8 cellular contexts compared by ENCODE assay signal in genomic region chr7:105531797-105532671, GRCh38. TPM values are rescaled to one million over a fixed set of nuclear protein-coding genes. Genes with fewer than 3 reads are reported as not detected.
DNase-seq lines count a peak whose midpoint lies in the region; ATAC-seq and TF ChIP-seq lines count a peak whose summit lies in the region.

TSS of gene RINT1 (plus strand) at chr7:105532201. CDS start at chr7:105532316, 115 bp downstream.

- H3K9me3 ChIP-seq in ovary: no peaks in the 10 kb centered on the region
- no peaks in the 10 kb centered on the region for H3K9me3 ChIP-seq in thyroid gland

- intact Hi-C loops in ovary (cut with DNase I) (no loop called here), thyroid gland (cut with DNase I) (no loop called here)

- H3K9me3 Mint-ChIP-seq in activated naive CD4-positive, alpha-beta T cell treated with anti-CD3 and anti-CD28 coated beads, Interleukin-2, amount 50 U/mL, for 72 hours: no peaks in the 10 kb centered on the region

- peaks cover 6 to 16% of the 10 kb centered on the region in 2 donors for H3K36me3 Mint-ChIP-seq in activated naive CD4-positive, alpha-beta T cell treated with anti-CD3 and anti-CD28 coated beads, Interleukin-2, amount 50 U/mL, for 72 hours

- 0 to 1% (median 1%) methylated on average over 34 to 42 of the region's 42 CpGs for WGBS in ovary, 3 donors
- whole genome bisulfite sequencing in thyroid gland, 2 donors: 4% methylated on average over 21 to 32 of the region's 42 CpGs

- H3K4me3 ChIP-seq in ovary (peak within 1 kb of the TSS; percentile 63), thyroid gland (replicated peaks in 1 of 3) (peak within 1 kb of the TSS; percentile 75 to 91 (median 76))

- TF ChIP-seq POLR2A in GM10847 (IDR thresholded peaks at IDR 0.05; ENCODE audit: extremely low read depth, insufficient read length) (peak; percentile 98), ovary (IDR thresholded peaks at IDR 0.05) (peak; percentile 33), thyroid gland (IDR thresholded peaks at IDR 0.05) (peak in 1 of 2 donors; percentile 81)

- H3K4me1 ChIP-seq in ovary (ENCODE audit: insufficient read depth) (peaks cover 2% of the 10 kb centered on the region), thyroid gland (peaks cover 6 to 17% of the 10 kb centered on the region in 2 donors)

- TF ChIP-seq EP300 in ovary (IDR thresholded peaks at IDR 0.05): no peak

- peak within 1 kb of the TSS; percentile 95 for H3K27ac Mint-ChIP-seq in activated naive CD4-positive, alpha-beta T cell treated with anti-CD3 and anti-CD28 coated beads, Interleukin-2, amount 50 U/mL, for 72 hours

- H3K27me3 ChIP-seq in ovary (no peaks in the 10 kb centered on the region), thyroid gland (no peaks in the 10 kb centered on the region)

- ATAC-seq in HG02588 (IDR thresholded peaks at IDR 0.05; ENCODE audit: unreplicated experiment): peak; percentile 95
- peak; percentile 96 to 99 for ATAC-seq in activated naive CD4-positive, alpha-beta T cell treated with anti-CD3 and anti-CD28 coated beads, Interleukin-2, amount 50 U/mL, for 72 hours

- DNase-seq in NCI-H1048 (lab: John Stamatoyannopoulos, UW) (peak; percentile 82), SKM-1 (lab: John Stamatoyannopoulos, UW; ENCODE audit: unreplicated experiment) (peak; percentile 93), glomerular visceral epithelial cell (ENCODE audit: extremely low spot score) (peak; percentile 91), ovary (peak; percentile 85 to 91 (median 88)), thyroid gland (peak; percentile 87 to 91)
- DNase-seq in activated naive CD4-positive, alpha-beta T cell treated with anti-CD3 and anti-CD28 coated beads, Interleukin-2, amount 50 U/mL, for 72 hours (ENCODE audit: low spot score in 2 of 2): peak; percentile 94 to 95

- no peaks in the 10 kb centered on the region for H3K36me3 ChIP-seq in ovary
- peaks cover 0 to 7% of the 10 kb centered on the region in 2 donors for H3K36me3 ChIP-seq in thyroid gland

- TF ChIP-seq CTCF in ovary (IDR thresholded peaks at IDR 0.05) (peak; percentile 40 to 63 (median 60)), thyroid gland (IDR thresholded peaks at IDR 0.05) (peak in 4 of 6 experiments; percentile 34 to 69 (median 56))

- peak within 1 kb of the TSS in 1 of 2 donors; percentile 54 for H3K27ac ChIP-seq in ovary
- H3K27ac ChIP-seq in thyroid gland: peak within 1 kb of the TSS; percentile 56 to 75 (median 64)

RNA-seq across cellular contexts. Expression of gene RINT1, which starts in this region (rescaled TPM):
- 10 to 100 TPM; 21.9 to 25.5 TPM for total RNA-seq in activated naive CD4-positive, alpha-beta T cell treated with anti-CD3 and anti-CD28 coated beads, Interleukin-2, amount 50 U/mL, for 72 hours
- total RNA-seq in ovary (10 to 100 TPM in 6 of 7 donors, 1 to 10 TPM in 1; 9.7 to 20.2 (median 13.6) TPM), thyroid gland (10 to 100 TPM; 15.5 to 22.3 (median 21.7) TPM)
- 10 to 100 TPM; 10.2 to 11.4 TPM for polyA plus RNA-seq in ovary
